35 cellular contexts compared by ENCODE assay signal in genomic region chr9:29233193-29233592, GRCh38.
"Had no signal": no experiment of that assay in that cellular context is flagged by ENCODE, and none has a peak within 500 bp of the region (broad histone marks: within the 10 kb centered on the region; RNA-seq: fewer than 3 reads in every experiment).

No MANE protein-coding gene starts in this region.

- H3K36me3 ChIP-seq: MG63 had no signal

- H3K4me3 ChIP-seq: MG63 had no signal

- H3K27ac ChIP-seq: KMS-11 had no signal

- H3K9ac ChIP-seq: KMS-11 had no signal

- H3K4me2 ChIP-seq: KMS-11 had no signal

- H3K9me3 ChIP-seq: MG63 had no signal

- DNase-seq: Karpas-422, Kasumi-1, MG63, MM.1S, MV-4-11, NCI-H1048, NCI-H1092, NCI-H1092 treated with DMSO at 0.1 percent for 48 hours, NCI-H1105, NCI-H1105 treated with DMSO at 0.1 percent for 48 hours, NCI-H1417, NCI-H1417 treated with DMSO at 0.1 percent for 48 hours, NCI-H1436, NCI-H1436 treated with DMSO at 0.1 percent for 48 hours, NCI-H146, NCI-H1694, NCI-H1694 treated with DMSO at 0.1 percent for 48 hours, NCI-H187, NCI-H187 treated with DMSO at 0.1 percent for 48 hours, NCI-H1930, NCI-H2029, NCI-H2029 treated with DMSO at 0.1 percent for 48 hours, NCI-H2081, NCI-H2081 treated with DMSO at 0.1 percent for 48 hours, NCI-H2107, NCI-H2171, NCI-H2171 treated with DMSO at 0.1 percent for 48 hours, NCI-H2227 treated with DMSO at 0.1 percent for 48 hours, NCI-H226, NCI-H345, NCI-H446, NCI-H446 treated with DMSO at 0.1 percent for 48 hours, NCI-H510A, NCI-H510A treated with DMSO at 0.1 percent for 48 hours had no signal

- H3K27me3 ChIP-seq: MG63 had no signal
